ENCODE assay signal across 1 cellular context in genomic region chr5:10268100-10268499, GRCh38.
TF ChIP-seq lines count a peak whose summit lies in the region.

No MANE protein-coding gene starts in this region.

TF ChIP-seq in HepG2, 621 proteins besides CTCF, POLR2A, EP300 and RAD21:
- TF ChIP-seq STAT5B (CRISPR knock-in tag; IDR thresholded peaks at IDR 0.05) (no peak), FOXO1 (CRISPR knock-in tag; IDR thresholded peaks at IDR 0.05) (no peak), HMG20B (CRISPR knock-in tag; conservative IDR thresholded peaks at IDR 0.05) (no peak), ZNF44 (CRISPR knock-in tag; IDR thresholded peaks at IDR 0.05) (no peak), ADNP (CRISPR knock-in tag; IDR thresholded peaks at IDR 0.05) (no peak), GRHL1 (CRISPR knock-in tag; conservative IDR thresholded peaks at IDR 0.05) (no peak)
- TF ChIP-seq, protein P1, sequence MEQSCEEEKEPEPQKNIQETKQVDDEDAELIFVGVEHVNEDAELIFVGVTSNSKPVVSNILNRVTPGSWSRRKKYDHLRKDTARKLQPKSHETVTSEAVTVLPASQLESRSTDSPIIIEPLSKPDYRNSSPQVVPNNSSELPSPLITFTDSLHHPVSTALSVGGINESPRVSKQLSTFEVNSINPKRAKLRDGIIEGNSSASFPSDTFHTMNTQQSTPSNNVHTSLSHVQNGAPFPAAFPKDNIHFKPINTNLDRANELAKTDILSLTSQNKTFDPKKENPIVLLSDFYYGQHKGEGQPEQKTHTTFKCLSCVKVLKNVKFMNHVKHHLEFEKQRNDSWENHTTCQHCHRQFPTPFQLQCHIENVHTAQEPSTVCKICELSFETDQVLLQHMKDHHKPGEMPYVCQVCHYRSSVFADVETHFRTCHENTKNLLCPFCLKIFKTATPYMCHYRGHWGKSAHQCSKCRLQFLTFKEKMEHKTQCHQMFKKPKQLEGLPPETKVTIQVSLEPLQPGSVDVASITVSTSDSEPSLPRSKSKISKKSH (CRISPR knock-in tag; IDR thresholded peaks at IDR 0.05; ENCODE audit: borderline replicate concordance) = no peak
